8 cellular contexts compared by ENCODE assay signal in genomic region chr9:133658442-133659431, GRCh38. TPM values are rescaled to one million over a fixed set of nuclear protein-coding genes. Genes with fewer than 3 reads are reported as not detected.
DNase-seq lines count a peak whose midpoint lies in the region; ATAC-seq lines count a peak whose summit lies in the region.

No MANE protein-coding gene starts in this region.

- peak overlapping the region; percentile 2; the same call in 1 of the 2 replicates for H3K4me2 ChIP-seq in BLaER1

- H3K36me3 ChIP-seq in BLaER1, result peaks cover 8% of the 10 kb centered on the region; the same call in 1 of the 2 replicates

- H4K20me1 ChIP-seq in BLaER1, result no peaks in the 10 kb centered on the region

- H3K27me3 ChIP-seq in BLaER1, result peaks cover 17% of the 10 kb centered on the region; the same call in 1 of the 2 replicates

- no peak overlapping the region for H3K27ac Mint-ChIP-seq in activated naive CD8-positive, alpha-beta T cell treated with anti-CD3 and anti-CD28 coated beads, Interleukin-2, amount 50 U/mL, for 24 hours

- H3K27ac ChIP-seq in BLaER1, result no peak overlapping the region

- peak; percentile 25 for ATAC-seq in activated naive CD8-positive, alpha-beta T cell treated with anti-CD3 and anti-CD28 coated beads, Interleukin-2, amount 50 U/mL, for 24 hours
- no peak for ATAC-seq in HG02571 (IDR thresholded peaks at IDR 0.05; ENCODE audit: unreplicated experiment)
- no peak for ATAC-seq in HG03039 (IDR thresholded peaks at IDR 0.05; ENCODE audit: unreplicated experiment)

- H3K9me3 Mint-ChIP-seq in activated naive CD8-positive, alpha-beta T cell treated with anti-CD3 and anti-CD28 coated beads, Interleukin-2, amount 50 U/mL, for 24 hours, result no peaks in the 10 kb centered on the region

- no peak overlapping the region for H3K4me3 ChIP-seq in BLaER1

- DNase-seq in HT-29 (ENCODE audit: low spot score), result peak; percentile 39
- DNase-seq in activated naive CD8-positive, alpha-beta T cell treated with anti-CD3 and anti-CD28 coated beads, Interleukin-2, amount 50 U/mL, for 24 hours, result peak; percentile 15
- peak; percentile 31 for DNase-seq in kidney tubule cell (ENCODE audit: low spot score)
- no peak for DNase-seq in T-helper 2 cell
- DNase-seq in NCI-H446 treated with DMSO at 0.1 percent for 48 hours (lab: John Stamatoyannopoulos, UW), result no peak

- peaks cover 5% of the 10 kb centered on the region for H3K4me1 Mint-ChIP-seq in activated naive CD8-positive, alpha-beta T cell treated with anti-CD3 and anti-CD28 coated beads, Interleukin-2, amount 50 U/mL, for 24 hours

- H3K4me3 Mint-ChIP-seq in activated naive CD8-positive, alpha-beta T cell treated with anti-CD3 and anti-CD28 coated beads, Interleukin-2, amount 50 U/mL, for 24 hours, result no peak overlapping the region

- H3K4me1 ChIP-seq in BLaER1, result peaks cover 32% of the 10 kb centered on the region

- H3K27me3 Mint-ChIP-seq in activated naive CD8-positive, alpha-beta T cell treated with anti-CD3 and anti-CD28 coated beads, Interleukin-2, amount 50 U/mL, for 24 hours, result peaks cover 48% of the 10 kb centered on the region

- no peaks in the 10 kb centered on the region for H3K9me3 ChIP-seq in BLaER1

- H3K9ac ChIP-seq in BLaER1, result no peak overlapping the region

- no peaks in the 10 kb centered on the region for H3K36me3 Mint-ChIP-seq in activated naive CD8-positive, alpha-beta T cell treated with anti-CD3 and anti-CD28 coated beads, Interleukin-2, amount 50 U/mL, for 24 hours (ENCODE audit: low read depth)

RNA-seq across cellular contexts. Expression of gene DBH, which starts 22.6 kb away (rescaled TPM):
- not detected in 2 replicates for total RNA-seq in HT-29 (2014; rRNA removed; shearing (Covaris generic))

RNA-seq across cellular contexts. Expression of gene FAM163B, which starts 49.5 kb away (rescaled TPM):
- total RNA-seq in HT-29 (2014; rRNA removed; shearing (Covaris generic)), result not detected in 2 replicates

Comparison
In these comparisons a context has a peak if more than half of its experiments do, and no peak if none do; other contexts are left out.
1. DNase-seq: peak in HT-29 (single experiment), activated naive CD8-positive, alpha-beta T cell treated with anti-CD3 and anti-CD28 coated beads, Interleukin-2, amount 50 U/mL, for 24 hours (single experiment) and kidney tubule cell (single experiment); none in T-helper 2 cell (0 of 5) and NCI-H446 treated with DMSO at 0.1 percent for 48 hours (single experiment).